23 cellular contexts compared by ENCODE assay signal in genomic region chr14:100333311-100333710, GRCh38. TPM values are rescaled to one million over a fixed set of nuclear protein-coding genes. Genes with fewer than 3 reads are reported as not detected.
DNase-seq lines count a peak whose midpoint lies in the region; ATAC-seq and TF ChIP-seq lines count a peak whose summit lies in the region.
"Had no signal": no experiment of that assay in that cellular context is flagged by ENCODE, and none has a peak within 500 bp of the region (broad histone marks: within the 10 kb centered on the region; RNA-seq: fewer than 3 reads in every experiment).

No MANE protein-coding gene starts in this region.

- peaks cover 25% of the 10 kb centered on the region for H3K4me1 Mint-ChIP-seq in stimulated activated memory B cell treated with anti-CD40 and anti-IgM and Interleukin-4, amounts not matched to agents 10 μg/mL and 1 μg/mL and 100 μg/mL, for 72 hours
- H3K4me1 Mint-ChIP-seq in activated T-cell treated with anti-CD3 and anti-CD28 coated beads, Interleukin-2, amount 50 U/mL, for 24 hours (ENCODE audit: low read depth) = peaks cover 12% of the 10 kb centered on the region
- H3K4me1 Mint-ChIP-seq: CD8-positive, alpha-beta memory T cell had no signal

- TF ChIP-seq CTCF in heart right ventricle (IDR thresholded peaks at IDR 0.05) (no peak), foreskin fibroblast (IDR thresholded peaks at IDR 0.05; ENCODE audit: low read depth, low read length) (no peak)

- ATAC-seq in Right ventricle myocardium superior (ENCODE audit: poor library complexity) (no peak), heart right ventricle (no peak), HG03108 (IDR thresholded peaks at IDR 0.05; ENCODE audit: unreplicated experiment) (peak; percentile 5), left lobe of liver (peak; percentile 3)
- ATAC-seq in stimulated activated memory B cell treated with anti-CD40 and anti-IgM and Interleukin-4, amounts not matched to agents 10 μg/mL and 1 μg/mL and 100 μg/mL, for 72 hours = no peak
- ATAC-seq: GM23338 had no signal

- intact Hi-C loops in Right ventricle myocardium superior (cut with DNase I) = no loop called here
- intact Hi-C loops in heart right ventricle (cut with DNase I) = no loop called here

- no peak overlapping the region for H3K4me3 ChIP-seq in heart right ventricle
- H3K4me3 ChIP-seq in foreskin fibroblast (ENCODE audit: low read depth in 1 of 2, low read length in 2 of 2) = no peak overlapping the region
- H3K4me3 ChIP-seq: GM23338, SJSA1 had no signal

- DNase-seq in Right ventricle myocardium superior (peak; percentile 11), heart right ventricle (no peak), left lobe of liver (ENCODE audit: low spot score) (no peak), NCI-H510A treated with DMSO at 0.1 percent for 48 hours (lab: John Stamatoyannopoulos, UW) (no peak), foreskin fibroblast (no peak)
- DNase-seq in activated T-cell treated with anti-CD3 and anti-CD28 coated beads, Interleukin-2, amount 50 U/mL, for 24 hours = no peak
- DNase-seq: Calu3; DMS153; HCEC 1CT; IMR-90; MV-4-11; NCI-H1694 treated with DMSO at 0.1 percent for 48 hours; NK-92 treated with Interleukin-12 subunit alpha and Interleukin-12 subunit beta, amount 100 ng/mL, for 24 hours had no signal

- H3K27ac ChIP-seq in heart right ventricle = no peak overlapping the region
- H3K27ac ChIP-seq: C4-2B, SJSA1 had no signal

- H3K27ac Mint-ChIP-seq in stimulated activated memory B cell treated with anti-CD40 and anti-IgM and Interleukin-4, amounts not matched to agents 10 μg/mL and 1 μg/mL and 100 μg/mL, for 72 hours = peak overlapping the region; percentile 62
- no peak overlapping the region for H3K27ac Mint-ChIP-seq in activated T-cell treated with anti-CD3 and anti-CD28 coated beads, Interleukin-2, amount 50 U/mL, for 24 hours
- H3K27ac Mint-ChIP-seq: GM23338 had no signal

- WGBS in heart right ventricle, 2 donors = 96 to 97% methylated on average over 8 of the region's 8 CpGs

- H3K9me3 Mint-ChIP-seq in stimulated activated memory B cell treated with anti-CD40 and anti-IgM and Interleukin-4, amounts not matched to agents 10 μg/mL and 1 μg/mL and 100 μg/mL, for 72 hours = no peaks in the 10 kb centered on the region
- no peaks in the 10 kb centered on the region for H3K9me3 Mint-ChIP-seq in activated T-cell treated with anti-CD3 and anti-CD28 coated beads, Interleukin-2, amount 50 U/mL, for 24 hours
- H3K9me3 Mint-ChIP-seq: CD8-positive, alpha-beta memory T cell; GM23338 had no signal

- peaks cover 55% of the 10 kb centered on the region for H3K36me3 Mint-ChIP-seq in stimulated activated memory B cell treated with anti-CD40 and anti-IgM and Interleukin-4, amounts not matched to agents 10 μg/mL and 1 μg/mL and 100 μg/mL, for 72 hours
- H3K36me3 Mint-ChIP-seq in activated T-cell treated with anti-CD3 and anti-CD28 coated beads, Interleukin-2, amount 50 U/mL, for 24 hours (ENCODE audit: low read depth) = peaks cover 66% of the 10 kb centered on the region

- H3K27me3 Mint-ChIP-seq in stimulated activated memory B cell treated with anti-CD40 and anti-IgM and Interleukin-4, amounts not matched to agents 10 μg/mL and 1 μg/mL and 100 μg/mL, for 72 hours = no peaks in the 10 kb centered on the region
- H3K27me3 Mint-ChIP-seq in activated T-cell treated with anti-CD3 and anti-CD28 coated beads, Interleukin-2, amount 50 U/mL, for 24 hours = no peaks in the 10 kb centered on the region

- H3K27me3 ChIP-seq in heart right ventricle = no peaks in the 10 kb centered on the region
- H3K27me3 ChIP-seq: SJSA1 had no signal

- H3K9me3 ChIP-seq in heart right ventricle = no peaks in the 10 kb centered on the region
- H3K9me3 ChIP-seq: SJSA1 had no signal

- H3K36me3 ChIP-seq in heart right ventricle = peaks cover 0 to 62% (median 31%) of the 10 kb centered on the region in 9 donors

- no peak overlapping the region for H3K4me3 Mint-ChIP-seq in stimulated activated memory B cell treated with anti-CD40 and anti-IgM and Interleukin-4, amounts not matched to agents 10 μg/mL and 1 μg/mL and 100 μg/mL, for 72 hours
- H3K4me3 Mint-ChIP-seq in activated T-cell treated with anti-CD3 and anti-CD28 coated beads, Interleukin-2, amount 50 U/mL, for 24 hours = no peak overlapping the region
- H3K4me3 Mint-ChIP-seq: CD8-positive, alpha-beta memory T cell; GM23338 had no signal

- no peaks in the 10 kb centered on the region for H3K4me1 ChIP-seq in heart right ventricle
- H3K4me1 ChIP-seq: SJSA1 had no signal

RNA-seq across cellular contexts. Expression of gene SLC25A47, which starts 10.2 kb away (rescaled TPM):
- total RNA-seq in Right ventricle myocardium superior (not detected), heart right ventricle (not detected), left lobe of liver (191 TPM)
- polyA plus RNA-seq in heart right ventricle = not detected
- total RNA-seq: A673; Calu3; CD8-positive, alpha-beta memory T cell; Daoy; GM23338; IMR-90; M059J; NCI-H460; SJSA1 had no signal
- polyA plus RNA-seq: CD8-positive, alpha-beta memory T cell; GM23338; IMR-90 had no signal

RNA-seq across cellular contexts. Expression of gene SLC25A29, which starts 27.1 kb away (rescaled TPM):
- 17.6 TPM for total RNA-seq in Right ventricle myocardium superior
- 10 to 100 TPM; 11.0 to 25.3 (median 21.7) TPM for total RNA-seq in heart right ventricle
- polyA plus RNA-seq in heart right ventricle = 10 to 100 TPM; 36.7 to 70.7 TPM
- 34.1 TPM for total RNA-seq in left lobe of liver

RNA-seq across cellular contexts. Expression of gene WDR25, which starts 43.0 kb away (rescaled TPM):
- 3.9 TPM for total RNA-seq in Right ventricle myocardium superior
- 1 to 10 TPM; 4.5 to 8.4 (median 5.7) TPM for total RNA-seq in heart right ventricle
- polyA plus RNA-seq in heart right ventricle = 1 to 10 TPM; 2.9 to 7.4 TPM
- 5.0 TPM for total RNA-seq in left lobe of liver

Comparison
In these comparisons a context has a peak if more than half of its experiments do, and no peak if none do; other contexts are left out.
1. ATAC-seq: peak in HG03108 (single experiment) and left lobe of liver (single experiment); none in Right ventricle myocardium superior (single experiment), heart right ventricle (0 of 8) and stimulated activated memory B cell treated with anti-CD40 and anti-IgM and Interleukin-4, amounts not matched to agents 10 μg/mL and 1 μg/mL and 100 μg/mL, for 72 hours (single experiment).
2. RNA of gene SLC25A47, which starts 10.2 kb away (total RNA-seq): 191 TPM in left lobe of liver (single experiment); not detected in Right ventricle myocardium superior (single experiment) and not detected in heart right ventricle; every median in the first group is over 100 times any median in the second.